ENCODE assay signal across 1 cellular context in the genomic region with DNA sequence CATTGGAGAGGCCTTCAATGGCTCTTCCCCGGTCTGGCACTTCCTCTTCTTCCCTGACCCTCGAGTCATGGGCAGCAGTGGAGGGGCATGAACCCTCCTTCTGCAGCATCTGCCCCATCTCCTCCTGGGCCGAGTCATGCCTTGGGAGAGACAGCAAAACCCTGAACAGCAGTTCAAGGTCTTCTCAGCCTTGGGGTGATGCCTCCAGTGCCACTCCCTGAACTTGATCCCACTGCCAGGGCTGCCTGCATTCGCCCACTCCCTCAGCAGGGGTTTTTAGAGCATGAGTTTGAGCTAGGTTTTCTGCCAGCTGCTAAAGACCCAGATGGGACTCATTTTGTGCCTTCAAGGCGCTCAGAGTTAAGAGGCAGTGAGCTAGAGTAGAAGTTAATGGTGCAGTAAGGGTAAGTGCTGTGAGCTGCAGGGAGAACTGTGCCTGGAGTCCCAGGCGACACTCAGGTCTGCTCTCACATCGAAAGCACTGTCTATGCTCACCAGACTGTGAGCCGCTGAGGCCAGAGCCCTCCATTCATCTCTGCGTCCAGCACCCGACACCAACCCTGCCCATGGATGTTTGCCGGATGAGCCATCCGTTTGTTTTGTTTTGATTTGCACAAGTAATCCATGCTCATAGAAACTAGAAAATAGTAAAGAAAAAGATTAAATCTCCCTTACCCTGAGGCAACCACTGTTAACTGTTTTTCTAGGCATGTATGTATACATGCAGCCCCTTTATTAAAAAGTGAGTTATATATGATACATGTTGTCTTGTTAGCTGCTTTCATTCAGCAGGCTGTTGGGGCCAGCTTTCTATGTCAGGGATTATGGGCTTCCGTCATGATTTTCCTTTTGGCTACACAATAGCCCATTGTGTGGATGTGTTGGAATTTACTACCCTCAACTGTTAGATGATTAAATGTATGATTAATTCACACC.
TF ChIP-seq lines count a peak whose summit lies in the region.

No MANE protein-coding gene starts in this region.

TF ChIP-seq in GM12878, 131 proteins besides CTCF, POLR2A, EP300 and RAD21 (continued from another document):
- TF ChIP-seq, protein P1, sequence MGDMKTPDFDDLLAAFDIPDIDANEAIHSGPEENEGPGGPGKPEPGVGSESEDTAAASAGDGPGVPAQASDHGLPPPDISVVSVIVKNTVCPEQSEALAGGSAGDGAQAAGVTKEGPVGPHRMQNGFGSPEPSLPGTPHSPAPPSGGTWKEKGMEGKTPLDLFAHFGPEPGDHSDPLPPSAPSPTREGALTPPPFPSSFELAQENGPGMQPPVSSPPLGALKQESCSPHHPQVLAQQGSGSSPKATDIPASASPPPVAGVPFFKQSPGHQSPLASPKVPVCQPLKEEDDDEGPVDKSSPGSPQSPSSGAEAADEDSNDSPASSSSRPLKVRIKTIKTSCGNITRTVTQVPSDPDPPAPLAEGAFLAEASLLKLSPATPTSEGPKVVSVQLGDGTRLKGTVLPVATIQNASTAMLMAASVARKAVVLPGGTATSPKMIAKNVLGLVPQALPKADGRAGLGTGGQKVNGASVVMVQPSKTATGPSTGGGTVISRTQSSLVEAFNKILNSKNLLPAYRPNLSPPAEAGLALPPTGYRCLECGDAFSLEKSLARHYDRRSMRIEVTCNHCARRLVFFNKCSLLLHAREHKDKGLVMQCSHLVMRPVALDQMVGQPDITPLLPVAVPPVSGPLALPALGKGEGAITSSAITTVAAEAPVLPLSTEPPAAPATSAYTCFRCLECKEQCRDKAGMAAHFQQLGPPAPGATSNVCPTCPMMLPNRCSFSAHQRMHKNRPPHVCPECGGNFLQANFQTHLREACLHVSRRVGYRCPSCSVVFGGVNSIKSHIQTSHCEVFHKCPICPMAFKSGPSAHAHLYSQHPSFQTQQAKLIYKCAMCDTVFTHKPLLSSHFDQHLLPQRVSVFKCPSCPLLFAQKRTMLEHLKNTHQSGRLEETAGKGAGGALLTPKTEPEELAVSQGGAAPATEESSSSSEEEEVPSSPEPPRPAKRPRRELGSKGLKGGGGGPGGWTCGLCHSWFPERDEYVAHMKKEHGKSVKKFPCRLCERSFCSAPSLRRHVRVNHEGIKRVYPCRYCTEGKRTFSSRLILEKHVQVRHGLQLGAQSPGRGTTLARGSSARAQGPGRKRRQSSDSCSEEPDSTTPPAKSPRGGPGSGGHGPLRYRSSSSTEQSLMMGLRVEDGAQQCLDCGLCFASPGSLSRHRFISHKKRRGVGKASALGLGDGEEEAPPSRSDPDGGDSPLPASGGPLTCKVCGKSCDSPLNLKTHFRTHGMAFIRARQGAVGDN (IDR thresholded peaks at IDR 0.05) = no peak
- no peak for TF ChIP-seq CREB1 (IDR thresholded peaks at IDR 0.05; ENCODE audit: low read depth)
- TF ChIP-seq SREBF2 (IDR thresholded peaks at IDR 0.05; ENCODE audit: low read length) = no peak
- no peak for TF ChIP-seq HCFC1 (IDR thresholded peaks at IDR 0.05; ENCODE audit: low read length)
- TF ChIP-seq, protein P2, sequence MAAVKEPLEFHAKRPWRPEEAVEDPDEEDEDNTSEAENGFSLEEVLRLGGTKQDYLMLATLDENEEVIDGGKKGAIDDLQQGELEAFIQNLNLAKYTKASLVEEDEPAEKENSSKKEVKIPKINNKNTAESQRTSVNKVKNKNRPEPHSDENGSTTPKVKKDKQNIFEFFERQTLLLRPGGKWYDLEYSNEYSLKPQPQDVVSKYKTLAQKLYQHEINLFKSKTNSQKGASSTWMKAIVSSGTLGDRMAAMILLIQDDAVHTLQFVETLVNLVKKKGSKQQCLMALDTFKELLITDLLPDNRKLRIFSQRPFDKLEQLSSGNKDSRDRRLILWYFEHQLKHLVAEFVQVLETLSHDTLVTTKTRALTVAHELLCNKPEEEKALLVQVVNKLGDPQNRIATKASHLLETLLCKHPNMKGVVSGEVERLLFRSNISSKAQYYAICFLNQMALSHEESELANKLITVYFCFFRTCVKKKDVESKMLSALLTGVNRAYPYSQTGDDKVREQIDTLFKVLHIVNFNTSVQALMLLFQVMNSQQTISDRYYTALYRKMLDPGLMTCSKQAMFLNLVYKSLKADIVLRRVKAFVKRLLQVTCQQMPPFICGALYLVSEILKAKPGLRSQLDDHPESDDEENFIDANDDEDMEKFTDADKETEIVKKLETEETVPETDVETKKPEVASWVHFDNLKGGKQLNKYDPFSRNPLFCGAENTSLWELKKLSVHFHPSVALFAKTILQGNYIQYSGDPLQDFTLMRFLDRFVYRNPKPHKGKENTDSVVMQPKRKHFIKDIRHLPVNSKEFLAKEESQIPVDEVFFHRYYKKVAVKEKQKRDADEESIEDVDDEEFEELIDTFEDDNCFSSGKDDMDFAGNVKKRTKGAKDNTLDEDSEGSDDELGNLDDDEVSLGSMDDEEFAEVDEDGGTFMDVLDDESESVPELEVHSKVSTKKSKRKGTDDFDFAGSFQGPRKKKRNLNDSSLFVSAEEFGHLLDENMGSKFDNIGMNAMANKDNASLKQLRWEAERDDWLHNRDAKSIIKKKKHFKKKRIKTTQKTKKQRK (IDR thresholded peaks at IDR 0.05; ENCODE audit: low read depth, low read length) = no peak
- TF ChIP-seq, protein P3, sequence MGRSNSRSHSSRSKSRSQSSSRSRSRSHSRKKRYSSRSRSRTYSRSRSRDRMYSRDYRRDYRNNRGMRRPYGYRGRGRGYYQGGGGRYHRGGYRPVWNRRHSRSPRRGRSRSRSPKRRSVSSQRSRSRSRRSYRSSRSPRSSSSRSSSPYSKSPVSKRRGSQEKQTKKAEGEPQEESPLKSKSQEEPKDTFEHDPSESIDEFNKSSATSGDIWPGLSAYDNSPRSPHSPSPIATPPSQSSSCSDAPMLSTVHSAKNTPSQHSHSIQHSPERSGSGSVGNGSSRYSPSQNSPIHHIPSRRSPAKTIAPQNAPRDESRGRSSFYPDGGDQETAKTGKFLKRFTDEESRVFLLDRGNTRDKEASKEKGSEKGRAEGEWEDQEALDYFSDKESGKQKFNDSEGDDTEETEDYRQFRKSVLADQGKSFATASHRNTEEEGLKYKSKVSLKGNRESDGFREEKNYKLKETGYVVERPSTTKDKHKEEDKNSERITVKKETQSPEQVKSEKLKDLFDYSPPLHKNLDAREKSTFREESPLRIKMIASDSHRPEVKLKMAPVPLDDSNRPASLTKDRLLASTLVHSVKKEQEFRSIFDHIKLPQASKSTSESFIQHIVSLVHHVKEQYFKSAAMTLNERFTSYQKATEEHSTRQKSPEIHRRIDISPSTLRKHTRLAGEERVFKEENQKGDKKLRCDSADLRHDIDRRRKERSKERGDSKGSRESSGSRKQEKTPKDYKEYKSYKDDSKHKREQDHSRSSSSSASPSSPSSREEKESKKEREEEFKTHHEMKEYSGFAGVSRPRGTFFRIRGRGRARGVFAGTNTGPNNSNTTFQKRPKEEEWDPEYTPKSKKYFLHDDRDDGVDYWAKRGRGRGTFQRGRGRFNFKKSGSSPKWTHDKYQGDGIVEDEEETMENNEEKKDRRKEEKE (IDR thresholded peaks at IDR 0.05) = no peak
- TF ChIP-seq BRCA1 (IDR thresholded peaks at IDR 0.05; ENCODE audit: low read depth, low read length) = no peak
- TF ChIP-seq TBL1XR1 (IDR thresholded peaks at IDR 0.05; ENCODE audit: low read depth, low read length) = no peak
- TF ChIP-seq PAX8 (IDR thresholded peaks at IDR 0.05) = no peak
